Comparison of ENCODE assay signal across 11 cellular contexts in the genomic region with DNA sequence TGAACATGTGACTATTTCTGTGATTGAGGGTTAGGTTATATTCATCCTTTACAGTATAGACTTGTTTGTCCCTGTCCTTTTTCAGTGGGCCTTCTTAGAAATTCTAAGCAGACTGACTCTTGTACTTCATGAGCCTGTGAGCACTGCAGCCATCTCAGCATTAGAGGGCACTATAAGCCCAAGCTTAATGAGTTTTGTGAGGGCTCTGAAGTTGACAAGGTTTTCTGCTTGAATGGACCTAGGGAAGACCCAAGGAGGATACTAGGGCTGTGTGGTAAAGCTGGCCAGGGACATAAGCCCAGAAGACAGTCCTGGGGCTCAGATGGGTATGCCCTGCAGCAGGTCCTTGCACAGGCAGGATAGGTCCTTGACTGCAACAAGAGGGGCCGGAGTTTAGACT.
A peak's percentile ranks its signal among the peaks of the same experiment; 100 is the strongest.
DNase-seq lines count a peak whose midpoint lies in the region; ATAC-seq and TF ChIP-seq lines count a peak whose summit lies in the region.
"Had no signal": no experiment of that assay in that cellular context is flagged by ENCODE, and none has a peak within 500 bp of the region (broad histone marks: within the 10 kb centered on the region; RNA-seq: fewer than 3 reads in every experiment).

No MANE protein-coding gene starts in this region.

- ATAC-seq in HG02588 (IDR thresholded peaks at IDR 0.05; ENCODE audit: unreplicated experiment): no peak
- no peak for ATAC-seq in CD4-positive, alpha-beta T cell (ENCODE audit: poor library complexity)

- CTCF ChIA-PET in CD4-positive, alpha-beta T cell (lab: Charles Lee): no interaction called here

- no peaks in the 10 kb centered on the region for H3K27me3 ChIP-seq in CD4-positive, alpha-beta T cell (ENCODE audit: control insufficient read depth, insufficient read depth, low read length)

- no peak overlapping the region for H3K27ac ChIP-seq in CD4-positive, alpha-beta T cell (ENCODE audit: low read depth, low read length)
- H3K27ac ChIP-seq: epithelial cell of prostate had no signal

- peaks cover 2% of the 10 kb centered on the region for H3K9me3 Mint-ChIP-seq in CD4-positive, alpha-beta T cell

- no peaks in the 10 kb centered on the region for H3K27me3 Mint-ChIP-seq in CD4-positive, alpha-beta T cell

- H3K27ac Mint-ChIP-seq in CD4-positive, alpha-beta T cell: no peak overlapping the region

- POLR2A ChIA-PET in CD4-positive, alpha-beta T cell (lab: Charles Lee): no interaction called here

- no peak overlapping the region for H3K4me3 ChIP-seq in LNCaP clone FGC (ENCODE audit: low read depth, low read length)
- no peak overlapping the region for H3K4me3 ChIP-seq in astrocyte of the cerebellum (ENCODE audit: low read depth, low read length)

- in situ Hi-C loops in astrocyte of the cerebellum (cut with HindIII; ENCODE audit: low sequenced_read_pairs): no loop called here

- H3K4me1 Mint-ChIP-seq in CD4-positive, alpha-beta T cell (ENCODE audit: low read depth): no peaks in the 10 kb centered on the region

- DNase-seq in NCI-H748 (lab: John Stamatoyannopoulos, UW; ENCODE audit: unreplicated experiment): peak; percentile 48
- DNase-seq in NCI-H748 treated with DMSO at 0.1 percent for 48 hours (lab: John Stamatoyannopoulos, UW): no peak
- no peak for DNase-seq in LNCaP clone FGC (ENCODE audit: low read depth)
- DNase-seq in astrocyte of the cerebellum (ENCODE audit: low read depth): no peak
- DNase-seq in renal cortical epithelial cell (ENCODE audit: low read depth): peak; percentile 15
- no peak for DNase-seq in CD4-positive, alpha-beta T cell
- DNase-seq in activated CD4-positive, alpha-beta T cell treated with anti-CD3 and anti-CD28 coated beads, Interleukin-2, amount 50 U/mL, for 1 hour: no peak
- DNase-seq: NCI-H526 treated with DMSO at 0.1 percent for 48 hours, T1000 had no signal

- H3K4me3 Mint-ChIP-seq in CD4-positive, alpha-beta T cell: no peak overlapping the region

- H3K36me3 Mint-ChIP-seq in CD4-positive, alpha-beta T cell (ENCODE audit: low read depth): no peaks in the 10 kb centered on the region

- H3K9me3 ChIP-seq in CD4-positive, alpha-beta T cell (ENCODE audit: control insufficient read depth, low read length): no peaks in the 10 kb centered on the region

- TF ChIP-seq CTCF in LNCaP clone FGC (IDR thresholded peaks at IDR 0.05; ENCODE audit: control insufficient read depth, extremely low read depth, insufficient read depth) (peak; percentile 37), astrocyte of the cerebellum (IDR thresholded peaks at IDR 0.05; ENCODE audit: low read depth, low read length, missing control alignments) (peak; percentile 11)
- TF ChIP-seq CTCF in CD4-positive, alpha-beta T cell (IDR thresholded peaks at IDR 0.05): no peak

- intact Hi-C loops in CD4-positive, alpha-beta T cell (cut with DNase I, micrococcal nuclease): no loop called here

Comparison
In these comparisons a context has a peak if more than half of its experiments do, and no peak if none do; other contexts are left out.
1. DNase-seq: peak in NCI-H748 (single experiment) and renal cortical epithelial cell (single experiment); none in NCI-H748 treated with DMSO at 0.1 percent for 48 hours (single experiment), LNCaP clone FGC (single experiment), astrocyte of the cerebellum (single experiment), CD4-positive, alpha-beta T cell (0 of 10) and activated CD4-positive, alpha-beta T cell treated with anti-CD3 and anti-CD28 coated beads, Interleukin-2, amount 50 U/mL, for 1 hour (single experiment).